In genomic region chr6:43052842-43053544, GRCh38 we compare ENCODE assay signal across 8 cellular contexts. TPM values are rescaled to one million over a fixed set of nuclear protein-coding genes. Genes with fewer than 3 reads are reported as not detected.
DNase-seq lines count a peak whose midpoint lies in the region; ATAC-seq, FAIRE-seq and TF ChIP-seq lines count a peak whose summit lies in the region.

No MANE protein-coding gene starts in this region.

- H3K27me3 ChIP-seq in H7 (ENCODE audit: control insufficient read depth, insufficient read depth, low read length), result no peaks in the 10 kb centered on the region

- TF ChIP-seq CTCF in brain (conservative IDR thresholded peaks at IDR 0.05) (no peak), kidney (IDR thresholded peaks at IDR 0.05; ENCODE audit: borderline replicate concordance, extremely low read depth, insufficient read depth) (no peak)

- H3K36me3 ChIP-seq in H7 (replicated peaks; ENCODE audit: control insufficient read depth, insufficient read depth, low read length) (peaks cover 25% of the 10 kb centered on the region), kidney (ENCODE audit: control insufficient read depth in 1 of 2, insufficient read depth in 2 of 2, low read length in 2 of 2) (peaks cover 19% of the 10 kb centered on the region in 2 donors)

- intact Hi-C loops in kidney (cut with DNase I), result no loop called here

- peak overlapping the region; percentile 97 to 99 (median 98) for H3K27ac Mint-ChIP-seq in brain
- peak overlapping the region; percentile 99 for H3K27ac Mint-ChIP-seq in stimulated activated effector memory CD8-positive, alpha-beta T cell treated with anti-CD3 and anti-CD28 coated beads, Interleukin-12 subunit alpha, Interleukin-12 subunit beta, amount 100 ng/mL, for 72 hours

- peaks cover 3 to 19% of the 10 kb centered on the region in 2 donors for H3K4me1 ChIP-seq in kidney (ENCODE audit: control insufficient read depth in 1 of 2, insufficient read depth in 1 of 2, low read depth in 1 of 2, low read length in 2 of 2)

- H3K4me3 Mint-ChIP-seq in brain, result peak overlapping the region; percentile 92 to 96 (median 93)
- H3K4me3 Mint-ChIP-seq in stimulated activated effector memory CD8-positive, alpha-beta T cell treated with anti-CD3 and anti-CD28 coated beads, Interleukin-12 subunit alpha, Interleukin-12 subunit beta, amount 100 ng/mL, for 72 hours, result peak overlapping the region; percentile 97

- H3K27me3 Mint-ChIP-seq in brain, result peaks cover 6% of the 10 kb centered on the region

- H3K4me1 Mint-ChIP-seq in brain, result peaks cover 47% of the 10 kb centered on the region
- peaks cover 51% of the 10 kb centered on the region for H3K4me1 Mint-ChIP-seq in stimulated activated effector memory CD8-positive, alpha-beta T cell treated with anti-CD3 and anti-CD28 coated beads, Interleukin-12 subunit alpha, Interleukin-12 subunit beta, amount 100 ng/mL, for 72 hours

- H3K9me3 Mint-ChIP-seq in brain, result no peaks in the 10 kb centered on the region
- H3K9me3 Mint-ChIP-seq in stimulated activated effector memory CD8-positive, alpha-beta T cell treated with anti-CD3 and anti-CD28 coated beads, Interleukin-12 subunit alpha, Interleukin-12 subunit beta, amount 100 ng/mL, for 72 hours, result no peaks in the 10 kb centered on the region

- no peak for FAIRE-seq in kidney (lab: Jason Lieb, UNC)

- H3K27ac ChIP-seq in kidney (ENCODE audit: low read depth in 2 of 2, low read length in 2 of 2), result peak overlapping the region; percentile 84 to 88

- no peaks in the 10 kb centered on the region for H3K9me3 ChIP-seq in kidney (ENCODE audit: control insufficient read depth in 1 of 2, low read length in 2 of 2)

- DNase-seq in Daoy (ENCODE audit: low read depth) (peak; percentile 41), H7 (peak; percentile 56), NCI-H69 (lab: John Stamatoyannopoulos, UW) (peak; percentile 42), kidney (peak; percentile 86), HuH-7.5 (ENCODE audit: low spot score) (no peak), hippocampal formation (lab: John Stamatoyannopoulos, UW) (no peak)
- DNase-seq in stimulated activated effector memory CD8-positive, alpha-beta T cell treated with anti-CD3 and anti-CD28 coated beads, Interleukin-12 subunit alpha, Interleukin-12 subunit beta, amount 100 ng/mL, for 72 hours (ENCODE audit: low spot score in 2 of 2), result no peak

- peak overlapping the region; percentile 90 for H3K4me3 ChIP-seq in H7 (ENCODE audit: insufficient read depth, low read depth, low read length)
- H3K4me3 ChIP-seq in kidney (ENCODE audit: low read length in 2 of 2), result peak overlapping the region; percentile 72 to 74

- H3K9ac ChIP-seq in kidney (ENCODE audit: low read length in 2 of 2), result peak overlapping the region; percentile 83 to 86

- peak; percentile 35 for ATAC-seq in stimulated activated effector memory CD8-positive, alpha-beta T cell treated with anti-CD3 and anti-CD28 coated beads, Interleukin-12 subunit alpha, Interleukin-12 subunit beta, amount 100 ng/mL, for 72 hours

- peaks cover 36% of the 10 kb centered on the region for H3K36me3 Mint-ChIP-seq in brain
- H3K36me3 Mint-ChIP-seq in stimulated activated effector memory CD8-positive, alpha-beta T cell treated with anti-CD3 and anti-CD28 coated beads, Interleukin-12 subunit alpha, Interleukin-12 subunit beta, amount 100 ng/mL, for 72 hours, result peaks cover 90% of the 10 kb centered on the region

RNA-seq across cellular contexts. Expression of gene CUL7, which starts 0.7 kb away (rescaled TPM):
- 24.2 and 28.4 TPM in 2 replicates for total RNA-seq in Daoy (2014; rRNA removed; shearing (Covaris generic))
- total RNA-seq in H7 (2014; rRNA removed; shearing (Covaris generic)), result 19.6 and 39.2 TPM in 2 replicates
- polyA plus RNA-seq in brain (ENCODE audit: insufficient read depth, low read depth, low replicate concordance), result 35.6 TPM
- total RNA-seq in kidney, result 24.5 TPM
- polyA plus RNA-seq in kidney (ENCODE audit: insufficient read depth, low read depth, low replicate concordance), result 10.1 TPM

RNA-seq across cellular contexts. Expression of gene MRPL2, which starts 6.2 kb away (rescaled TPM):
- 51.3 and 57.0 TPM in 2 replicates for total RNA-seq in Daoy (2014; rRNA removed; shearing (Covaris generic))
- total RNA-seq in H7 (2014; rRNA removed; shearing (Covaris generic)), result 79.1 and 82.1 TPM in 2 replicates
- polyA plus RNA-seq in brain (ENCODE audit: insufficient read depth, low read depth, low replicate concordance) (123 TPM), kidney (ENCODE audit: insufficient read depth, low read depth, low replicate concordance) (127 TPM)
- total RNA-seq in kidney, result 56.6 TPM

RNA-seq across cellular contexts. Expression of gene KLC4, which starts 6.4 kb away (rescaled TPM):
- 14.8 and 18.9 TPM in 2 replicates for total RNA-seq in Daoy (2014; rRNA removed; shearing (Covaris generic))
- total RNA-seq in H7 (2014; rRNA removed; shearing (Covaris generic)), result 24.8 and 30.2 TPM in 2 replicates
- polyA plus RNA-seq in brain (ENCODE audit: insufficient read depth, low read depth, low replicate concordance) (81.2 TPM), kidney (ENCODE audit: insufficient read depth, low read depth, low replicate concordance) (39.0 TPM)
- 33.7 TPM for total RNA-seq in kidney

RNA-seq across cellular contexts. Expression of gene PTK7, which starts 23.1 kb away (rescaled TPM):
- total RNA-seq in Daoy (2014; rRNA removed; shearing (Covaris generic)), result 59.8 and 61.8 TPM in 2 replicates
- 143 and 163 TPM in 2 replicates for total RNA-seq in H7 (2014; rRNA removed; shearing (Covaris generic))
- polyA plus RNA-seq in brain (ENCODE audit: insufficient read depth, low read depth, low replicate concordance) (109 TPM), kidney (ENCODE audit: insufficient read depth, low read depth, low replicate concordance) (26.0 TPM)
- total RNA-seq in kidney, result 55.2 TPM

RNA-seq across cellular contexts. Expression of gene RRP36, which starts 31.6 kb away (rescaled TPM):
- total RNA-seq in Daoy (2014; rRNA removed; shearing (Covaris generic)), result 188 and 208 TPM in 2 replicates
- total RNA-seq in H7 (2014; rRNA removed; shearing (Covaris generic)), result 100 and 106 TPM in 2 replicates
- polyA plus RNA-seq in brain (ENCODE audit: insufficient read depth, low read depth, low replicate concordance) (58.7 TPM), kidney (ENCODE audit: insufficient read depth, low read depth, low replicate concordance) (55.2 TPM)
- total RNA-seq in kidney, result 49.2 TPM

Comparison
In these comparisons a context has a peak if more than half of its experiments do, and no peak if none do; other contexts are left out.
1. DNase-seq: peak in Daoy (single experiment), H7 (single experiment), NCI-H69 (single experiment) and kidney (single experiment); none in stimulated activated effector memory CD8-positive, alpha-beta T cell treated with anti-CD3 and anti-CD28 coated beads, Interleukin-12 subunit alpha, Interleukin-12 subunit beta, amount 100 ng/mL, for 72 hours (0 of 2), HuH-7.5 (single experiment) and hippocampal formation (0 of 2).